24 cellular contexts compared by ENCODE assay signal in the genomic region with DNA sequence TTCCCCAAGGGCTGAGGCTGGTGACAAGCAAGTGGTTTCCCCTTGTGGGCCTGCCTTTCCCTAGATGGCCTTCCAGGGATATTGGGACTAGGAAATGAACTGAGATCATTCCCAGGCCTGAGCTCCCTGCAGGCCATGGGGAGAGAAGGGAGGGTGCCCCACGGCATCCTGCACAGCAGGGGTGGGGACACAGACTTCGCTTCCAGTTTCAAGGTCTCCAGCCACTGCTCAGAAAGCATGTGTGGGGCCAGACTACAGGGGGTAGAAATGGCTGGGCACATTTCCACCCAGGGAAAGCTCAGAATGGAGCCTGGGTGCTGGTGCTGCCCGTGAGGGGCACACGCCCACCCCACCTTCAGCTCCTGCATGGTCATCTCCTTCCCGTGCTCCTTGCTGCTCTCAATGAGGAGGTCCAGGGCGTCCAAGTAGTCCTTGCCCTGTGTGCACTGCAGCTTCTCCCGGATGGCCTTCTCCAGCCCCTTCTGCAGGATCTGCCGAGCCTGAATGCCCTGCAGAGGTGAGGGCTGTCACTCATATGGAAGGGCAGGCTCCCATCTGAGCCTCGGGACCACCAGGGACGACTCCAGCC. TPM values are rescaled to one million over a fixed set of nuclear protein-coding genes. Genes with fewer than 3 reads are reported as not detected.
DNase-seq lines count a peak whose midpoint lies in the region; ATAC-seq and TF ChIP-seq lines count a peak whose summit lies in the region.
"Had no signal": no experiment of that assay in that cellular context is flagged by ENCODE, and none has a peak within 500 bp of the region (broad histone marks: within the 10 kb centered on the region; RNA-seq: fewer than 3 reads in every experiment).

No MANE protein-coding gene starts in this region.

- no peak overlapping the region for H3K4ac ChIP-seq in neuronal stem cell (ENCODE audit: low read length)

- H3K4me1 Mint-ChIP-seq in natural killer cell treated with Interleukin-12 subunit alpha and Interleukin-12 subunit beta and Interleukin-15 and Interleukin-18, amount 100 ng/mL, for 72 hours (ENCODE audit: low read depth in 2 of 2): peaks cover 0 to 4% of the 10 kb centered on the region in 2 donors
- H3K4me1 Mint-ChIP-seq in natural killer cell: peaks cover 0 to 4% of the 10 kb centered on the region in 2 donors

- H3K27me3 ChIP-seq in SK-N-SH (ENCODE audit: insufficient read depth) (no peaks in the 10 kb centered on the region; the same call in 1 of the 2 replicates), neuronal stem cell (ENCODE audit: control insufficient read depth in 3 of 3, insufficient read depth in 3 of 3, low read depth in 1 of 3, low read length in 3 of 3) (peaks cover 0 to 37% (median 0%) of the 10 kb centered on the region in 3 experiments)
- H3K27me3 ChIP-seq: SJSA1 had no signal

- H3K14ac ChIP-seq in neuronal stem cell (ENCODE audit: low read length): no peak overlapping the region

- no peaks in the 10 kb centered on the region for H3K9me2 ChIP-seq in SK-N-SH

- POLR2A ChIA-PET in SK-N-SH (lab: Yijun Ruan, JAX): no interaction called here

- peak overlapping the region; percentile 92 for H2BK15ac ChIP-seq in neuronal stem cell (ENCODE audit: low read length)

- H3K27me3 Mint-ChIP-seq in natural killer cell treated with Interleukin-12 subunit alpha and Interleukin-12 subunit beta and Interleukin-15 and Interleukin-18, amount 100 ng/mL, for 72 hours: no peaks in the 10 kb centered on the region
- H3K27me3 Mint-ChIP-seq in natural killer cell (ENCODE audit: low read depth in 2 of 2): no peaks in the 10 kb centered on the region

- no peak overlapping the region for H4K8ac ChIP-seq in neuronal stem cell (ENCODE audit: low read depth, low read length)

- H3K9ac ChIP-seq in SK-N-SH (no peak overlapping the region), neuronal stem cell (ENCODE audit: low read depth, low read length, poor library complexity) (no peak overlapping the region)
- H3K9ac ChIP-seq: GM23248 had no signal

- H3K4me1 ChIP-seq in SK-N-SH (ENCODE audit: control insufficient read depth in 1 of 2, insufficient read depth in 2 of 2, low read depth in 1 of 2, low read length in 1 of 2): no peaks in the 10 kb centered on the region
- peaks cover 10 to 39% of the 10 kb centered on the region in 2 donors for H3K4me1 ChIP-seq in neuronal stem cell (ENCODE audit: control insufficient read depth in 2 of 2, insufficient read depth in 1 of 2, low read depth in 1 of 2, low read length in 2 of 2)

- H3K36me3 ChIP-seq in SK-N-SH (replicated peaks in 1 of 2; ENCODE audit: control insufficient read depth in 1 of 2, insufficient read depth in 2 of 2, low read length in 1 of 2) (no peaks in the 10 kb centered on the region), neuronal stem cell (replicated peaks in 1 of 2; ENCODE audit: control insufficient read depth in 2 of 2, insufficient read depth in 2 of 2, low read length in 2 of 2) (no peaks in the 10 kb centered on the region)
- H3K36me3 ChIP-seq: SJSA1 had no signal

- H2BK12ac ChIP-seq in neuronal stem cell (ENCODE audit: low read length): peak overlapping the region; percentile 95

- TF ChIP-seq EP300 in SK-N-SH (IDR thresholded peaks at IDR 0.05; ENCODE audit: borderline replicate concordance in 1 of 2, low read depth in 1 of 2, low read length in 1 of 2): no peak

- H3K9me3 ChIP-seq in SK-N-SH: no peaks in the 10 kb centered on the region
- H3K9me3 ChIP-seq in neuronal stem cell (replicated peaks in 1 of 2; ENCODE audit: control insufficient read depth in 2 of 2, insufficient read depth in 1 of 2, low read depth in 1 of 2, low read length in 2 of 2): no peaks in the 10 kb centered on the region
- H3K9me3 ChIP-seq: SJSA1 had no signal

- H3K4me3 ChIP-seq in SK-N-SH (ENCODE audit: low read depth in 2 of 2, low read length in 1 of 2): no peak overlapping the region
- no peak overlapping the region for H3K4me3 ChIP-seq in neuronal stem cell (ENCODE audit: low read length in 2 of 2)
- H3K4me3 ChIP-seq: GM12878, GM23248, SJSA1 had no signal

- H3K18ac ChIP-seq in neuronal stem cell (ENCODE audit: low read length): peak overlapping the region; percentile 68

- peak overlapping the region; percentile 48 for H2BK120ac ChIP-seq in neuronal stem cell (ENCODE audit: low read depth, low read length)

- H3K27ac Mint-ChIP-seq in natural killer cell treated with Interleukin-12 subunit alpha and Interleukin-12 subunit beta and Interleukin-15 and Interleukin-18, amount 100 ng/mL, for 72 hours: no peak overlapping the region
- H3K27ac Mint-ChIP-seq in natural killer cell: no peak overlapping the region
- H3K27ac Mint-ChIP-seq: CD8-positive, alpha-beta T cell had no signal

- H3F3A ChIP-seq in SK-N-SH (replicated peaks; ENCODE audit: insufficient read depth): no peaks in the 10 kb centered on the region

- H3K79me1 ChIP-seq in neuronal stem cell (ENCODE audit: low read depth, low read length): no peaks in the 10 kb centered on the region

- H2AFZ ChIP-seq in SK-N-SH (ENCODE audit: low read depth) (no peak overlapping the region), neuronal stem cell (ENCODE audit: low read length) (no peak overlapping the region)
- H2AFZ ChIP-seq: GM23248 had no signal

- H2BK5ac ChIP-seq in neuronal stem cell (ENCODE audit: low read length): no peak overlapping the region

- no peaks in the 10 kb centered on the region for H3K36me3 Mint-ChIP-seq in natural killer cell treated with Interleukin-12 subunit alpha and Interleukin-12 subunit beta and Interleukin-15 and Interleukin-18, amount 100 ng/mL, for 72 hours
- no peaks in the 10 kb centered on the region for H3K36me3 Mint-ChIP-seq in natural killer cell
- H3K36me3 Mint-ChIP-seq: CD8-positive, alpha-beta T cell had no signal

- TF ChIP-seq RAD21 in SK-N-SH (IDR thresholded peaks at IDR 0.05; ENCODE audit: low read length): no peak

- no peak overlapping the region for H3K23ac ChIP-seq in neuronal stem cell (ENCODE audit: low read depth, low read length, poor library complexity)

- H3K4me3 Mint-ChIP-seq in natural killer cell treated with Interleukin-12 subunit alpha and Interleukin-12 subunit beta and Interleukin-15 and Interleukin-18, amount 100 ng/mL, for 72 hours: no peak overlapping the region
- H3K4me3 Mint-ChIP-seq in natural killer cell: no peak overlapping the region
- H3K4me3 Mint-ChIP-seq: CD8-positive, alpha-beta T cell had no signal

- no peak for ATAC-seq in SK-N-SH treated with all-trans-retinoic acid at 6 μM for 48 hours
- no peak for ATAC-seq in natural killer cell treated with Interleukin-12 subunit alpha and Interleukin-12 subunit beta and Interleukin-15 and Interleukin-18, amount 100 ng/mL, for 72 hours
- no peak for ATAC-seq in natural killer cell
- no peak for ATAC-seq in GM21447 (IDR thresholded peaks at IDR 0.05; ENCODE audit: unreplicated experiment)
- ATAC-seq: CD8-positive, alpha-beta T cell; GM12878 had no signal

- H3K27ac ChIP-seq in SK-N-SH (ENCODE audit: low read depth in 2 of 2, low read length in 1 of 2): no peak overlapping the region
- no peak overlapping the region for H3K27ac ChIP-seq in neuronal stem cell (replicated peaks; ENCODE audit: low read length)
- H3K27ac ChIP-seq: 22Rv1, GM23248, SJSA1 had no signal

- intact Hi-C loops in natural killer cell (cut with micrococcal nuclease): no loop called here

- no peak overlapping the region for H4K91ac ChIP-seq in neuronal stem cell (ENCODE audit: low read depth, low read length, poor library complexity)

- H4K20me1 ChIP-seq in SK-N-SH (ENCODE audit: insufficient read depth): no peaks in the 10 kb centered on the region

- WGBS in SK-N-SH (ENCODE audit: low lambda C conversion rate): 51% methylated on average over 9 of the region's 10 CpGs
- no CpG with 5 or more reads among the region's 10 CpGs for WGBS in neuronal stem cell (ENCODE audit: extremely low coverage in 2 of 2, insufficient read length in 2 of 2, insufficient replicate concordance in 1 of 2), 2 donors

- H3K4me2 ChIP-seq in SK-N-SH (no peak overlapping the region), neuronal stem cell (ENCODE audit: insufficient read depth, low read length, poor library complexity, severe bottlenecking) (no peak overlapping the region)

- peak overlapping the region; percentile 76 for H2AK5ac ChIP-seq in neuronal stem cell (ENCODE audit: low read depth, low read length)

- H3K79me2 ChIP-seq in SK-N-SH (ENCODE audit: insufficient read depth): no peaks in the 10 kb centered on the region

- no peaks in the 10 kb centered on the region for H3K9me3 Mint-ChIP-seq in natural killer cell treated with Interleukin-12 subunit alpha and Interleukin-12 subunit beta and Interleukin-15 and Interleukin-18, amount 100 ng/mL, for 72 hours
- H3K9me3 Mint-ChIP-seq in natural killer cell: no peaks in the 10 kb centered on the region
- H3K9me3 Mint-ChIP-seq: CD8-positive, alpha-beta T cell had no signal

- TF ChIP-seq CTCF in SK-N-SH (IDR thresholded peaks at IDR 0.05) (no peak), natural killer cell (IDR thresholded peaks at IDR 0.05) (no peak)

- DNase-seq in SK-N-SH: no peak
- DNase-seq in natural killer cell treated with Interleukin-12 subunit alpha and Interleukin-12 subunit beta and Interleukin-15 and Interleukin-18, amount 100 ng/mL, for 72 hours (ENCODE audit: low spot score): peak; percentile 41
- DNase-seq in natural killer cell: no peak
- DNase-seq in neuronal stem cell (ENCODE audit: low spot score): no peak
- DNase-seq in T1000 (lab: John Stamatoyannopoulos, UW): no peak
- DNase-seq in NCI-H1694 (lab: John Stamatoyannopoulos, UW): no peak
- DNase-seq: ACHN; C1 segment of cervical spinal cord; CD8-positive, alpha-beta T cell; DND-41; GM23248; HCEC 1CT; KG1; NCI-H1092; NCI-H1436; NCI-H2227 treated with DMSO at 0.1 percent for 48 hours; NCI-H510A treated with DMSO at 0.1 percent for 48 hours; NCI-H748 treated with DMSO at 0.1 percent for 48 hours; NK-92 treated with Interleukin-12 subunit alpha and Interleukin-12 subunit beta, amount 100 ng/mL, for 24 hours had no signal

- CTCF ChIA-PET in SK-N-SH (lab: Yijun Ruan, JAX): interaction anchor here (0.9 to 2.2 kb wide), 3 partner anchors 16 to 211 kb away, joined by 3 to 7 read pairs (median 5); no protein-coding TSS in a partner anchor

TF ChIP-seq in SK-N-SH treated with all-trans-retinoic acid at 6 μM for 48 hours, 23 proteins besides CTCF, POLR2A, EP300 and RAD21 (continues in another document):
- TF ChIP-seq ESRRG (CRISPR knock-in tag; IDR thresholded peaks at IDR 0.05) (0 out of 2 replicates have a peak, but pooled peaks have one; percentile 47), ZNF565 (CRISPR knock-in tag; conservative IDR thresholded peaks at IDR 0.05; ENCODE audit: low read depth) (no peak)

TF ChIP-seq in SK-N-SH, 30 proteins besides CTCF, POLR2A, EP300 and RAD21 (continues in another document):
- TF ChIP-seq ELF1 (IDR thresholded peaks at IDR 0.05) (no peak), NFIC (IDR thresholded peaks at IDR 0.05; ENCODE audit: borderline replicate concordance) (no peak), POLR2AphosphoS5 (IDR thresholded peaks at IDR 0.05; ENCODE audit: low read depth, low read length) (no peak)

RNA-seq across cellular contexts. Expression of gene CYP26B1, which starts 13.2 kb away (rescaled TPM):
- 0.26 and 0.33 TPM in 2 replicates for polyA plus RNA-seq in SK-N-SH (2012; rRNA removed)
- polyA plus RNA-seq in SK-N-SH (2012; cell fraction: cytosol; rRNA removed): 0.18 TPM in 2 replicates
- polyA plus RNA-seq in SK-N-SH (2012; cell fraction: nucleus; rRNA removed): 0.83 and 0.92 TPM in 2 replicates
- total RNA-seq in natural killer cell treated with Interleukin-12 subunit alpha and Interleukin-12 subunit beta and Interleukin-15 and Interleukin-18, amount 100 ng/mL, for 72 hours: not detected
- total RNA-seq in natural killer cell: not detected
- polyA plus RNA-seq in neuronal stem cell (2013, experiment 1 of 2): 1.0 TPM
- polyA plus RNA-seq in neuronal stem cell (2013, experiment 2 of 2): 0.68 TPM
- total RNA-seq: CD8-positive, alpha-beta T cell; GM12878 had no signal
- polyA plus RNA-seq: GM12878 had no signal
